ENCODE assay signal across 19 cellular contexts in genomic region chr16:12245923-12246290, GRCh38.
A peak's percentile ranks its signal among the peaks of the same experiment; 100 is the strongest.
DNase-seq lines count a peak whose midpoint lies in the region; ATAC-seq, FAIRE-seq and TF ChIP-seq lines count a peak whose summit lies in the region.
"Had no signal": no experiment of that assay in that cellular context is flagged by ENCODE, and none has a peak within 500 bp of the region (broad histone marks: within the 10 kb centered on the region; RNA-seq: fewer than 3 reads in every experiment).

No MANE protein-coding gene starts in this region.

- H3K36me3 ChIP-seq in DOHH2 (ENCODE audit: control insufficient read depth, low read length): peaks cover 6% of the 10 kb centered on the region
- H3K36me3 ChIP-seq in mucosa of descending colon (ENCODE audit: low read depth): no peaks in the 10 kb centered on the region
- H3K36me3 ChIP-seq: thoracic aorta had no signal

- no peaks in the 10 kb centered on the region for H3K9me3 Mint-ChIP-seq in activated naive CD4-positive, alpha-beta T cell treated with anti-CD3 and anti-CD28 coated beads, Interleukin-2, amount 10 ng/mL, durations not matched to agents 7 days and 5 days
- H3K9me3 Mint-ChIP-seq: IgD-negative memory B cell, memory B cell had no signal

- H3K4me1 ChIP-seq in DOHH2 (ENCODE audit: control insufficient read depth, low read length): peaks cover 54% of the 10 kb centered on the region
- peaks cover 3% of the 10 kb centered on the region for H3K4me1 ChIP-seq in mucosa of descending colon (ENCODE audit: low read depth)

- H3K4me2 ChIP-seq in DOHH2 (ENCODE audit: low read length): peak overlapping the region; percentile 20; the same call in 1 of the 2 replicates

- DNase-seq in NCI-H2029 treated with DMSO at 0.1 percent for 48 hours (lab: John Stamatoyannopoulos, UW) (peak; percentile 69), NCI-H748 (lab: John Stamatoyannopoulos, UW; ENCODE audit: unreplicated experiment) (peak; percentile 98), mucosa of descending colon (peak in 2 of 3 donors; percentile 30 to 31), HT-29 (ENCODE audit: low spot score) (no peak), D721Med (ENCODE audit: insufficient read length, low spot score) (no peak)
- no peak for DNase-seq in activated naive CD4-positive, alpha-beta T cell treated with anti-CD3 and anti-CD28 coated beads, Interleukin-2, amount 10 ng/mL, durations not matched to agents 7 days and 5 days
- DNase-seq: activated CD4-positive, alpha-beta T cell treated with anti-CD3 and anti-CD28 coated beads for 4 hours; central memory CD4-positive, alpha-beta T cell; H7; NCI-H82; stimulated activated CD4-positive, alpha-beta T cell treated with anti-CD3 and anti-CD28 coated beads, Interleukin-12 subunit alpha, Interleukin-12 subunit beta, amount 100 ng/mL, for 4 hours had no signal

- intact Hi-C loops in mucosa of descending colon (cut with DNase I, micrococcal nuclease): no loop called here

- H3K4me1 Mint-ChIP-seq in activated naive CD4-positive, alpha-beta T cell treated with anti-CD3 and anti-CD28 coated beads, Interleukin-2, amount 10 ng/mL, durations not matched to agents 7 days and 5 days: no peaks in the 10 kb centered on the region

- no peaks in the 10 kb centered on the region for H3K9me2 ChIP-seq in DOHH2 (replicated peaks; ENCODE audit: control insufficient read depth, low read length)

- no peak overlapping the region for H3K4me3 Mint-ChIP-seq in activated naive CD4-positive, alpha-beta T cell treated with anti-CD3 and anti-CD28 coated beads, Interleukin-2, amount 10 ng/mL, durations not matched to agents 7 days and 5 days
- H3K4me3 Mint-ChIP-seq: IgD-negative memory B cell, memory B cell had no signal

- no peaks in the 10 kb centered on the region for H3K36me3 Mint-ChIP-seq in activated naive CD4-positive, alpha-beta T cell treated with anti-CD3 and anti-CD28 coated beads, Interleukin-2, amount 10 ng/mL, durations not matched to agents 7 days and 5 days

- H3K27ac Mint-ChIP-seq in activated naive CD4-positive, alpha-beta T cell treated with anti-CD3 and anti-CD28 coated beads, Interleukin-2, amount 10 ng/mL, durations not matched to agents 7 days and 5 days: no peak overlapping the region
- H3K27ac Mint-ChIP-seq: IgD-negative memory B cell had no signal

- H3K27me3 Mint-ChIP-seq in activated naive CD4-positive, alpha-beta T cell treated with anti-CD3 and anti-CD28 coated beads, Interleukin-2, amount 10 ng/mL, durations not matched to agents 7 days and 5 days: no peaks in the 10 kb centered on the region
- H3K27me3 Mint-ChIP-seq: IgD-negative memory B cell, memory B cell had no signal

- TF ChIP-seq CTCF in DOHH2 (IDR thresholded peaks at IDR 0.05; ENCODE audit: low read depth, low read length, poor library complexity, severe bottlenecking) (no peak), mucosa of descending colon (IDR thresholded peaks at IDR 0.05) (no peak), D721Med (IDR thresholded peaks at IDR 0.05; ENCODE audit: insufficient read depth, missing control alignments) (no peak)

- peaks cover 14% of the 10 kb centered on the region; the same call in 1 of the 2 replicates for H3K9me3 ChIP-seq in DOHH2 (ENCODE audit: control insufficient read depth, insufficient read depth, low read length)
- H3K9me3 ChIP-seq in mucosa of descending colon: no peaks in the 10 kb centered on the region
- H3K9me3 ChIP-seq: thoracic aorta had no signal

- H3K4me3 ChIP-seq in DOHH2 (ENCODE audit: low read length): no peak overlapping the region
- H3K4me3 ChIP-seq in mucosa of descending colon: no peak overlapping the region
- H3K4me3 ChIP-seq: GM12878, thoracic aorta had no signal

- H3K27me3 ChIP-seq in DOHH2 (ENCODE audit: control insufficient read depth, low read length): no peaks in the 10 kb centered on the region

- ATAC-seq in mucosa of descending colon (peak; percentile 90), HG03469 (IDR thresholded peaks at IDR 0.05; ENCODE audit: unreplicated experiment) (no peak)
- ATAC-seq: GM12878 had no signal

- H3F3A ChIP-seq in DOHH2 (ENCODE audit: control insufficient read depth, insufficient read depth): no peaks in the 10 kb centered on the region; the same call in 1 of the 2 replicates

- no peak for FAIRE-seq in D721Med (lab: Jason Lieb, UNC)
- FAIRE-seq: G401.6, GM12878, RCC 7860 had no signal

- CTCF ChIA-PET in activated naive CD4-positive, alpha-beta T cell treated with anti-CD3 and anti-CD28 coated beads, Interleukin-2, amount 10 ng/mL, durations not matched to agents 7 days and 5 days (lab: Charles Lee): no interaction called here

- H3K27ac ChIP-seq in DOHH2 (ENCODE audit: low read depth, low read length): no peak overlapping the region
- H3K27ac ChIP-seq: thoracic aorta had no signal

- no peaks in the 10 kb centered on the region for H4K20me1 ChIP-seq in DOHH2 (ENCODE audit: control insufficient read depth, insufficient read depth, low read depth, low read length)

- no peaks in the 10 kb centered on the region for H3K79me2 ChIP-seq in DOHH2 (ENCODE audit: control insufficient read depth, low read length)

Comparison
In these comparisons a context has a peak if more than half of its experiments do, and no peak if none do; other contexts are left out.
1. DNase-seq: peak in NCI-H2029 treated with DMSO at 0.1 percent for 48 hours (single experiment), NCI-H748 (single experiment) and mucosa of descending colon (2 of 3); none in HT-29 (single experiment), activated naive CD4-positive, alpha-beta T cell treated with anti-CD3 and anti-CD28 coated beads, Interleukin-2, amount 10 ng/mL, durations not matched to agents 7 days and 5 days (single experiment) and D721Med (single experiment).